In the genomic region with DNA sequence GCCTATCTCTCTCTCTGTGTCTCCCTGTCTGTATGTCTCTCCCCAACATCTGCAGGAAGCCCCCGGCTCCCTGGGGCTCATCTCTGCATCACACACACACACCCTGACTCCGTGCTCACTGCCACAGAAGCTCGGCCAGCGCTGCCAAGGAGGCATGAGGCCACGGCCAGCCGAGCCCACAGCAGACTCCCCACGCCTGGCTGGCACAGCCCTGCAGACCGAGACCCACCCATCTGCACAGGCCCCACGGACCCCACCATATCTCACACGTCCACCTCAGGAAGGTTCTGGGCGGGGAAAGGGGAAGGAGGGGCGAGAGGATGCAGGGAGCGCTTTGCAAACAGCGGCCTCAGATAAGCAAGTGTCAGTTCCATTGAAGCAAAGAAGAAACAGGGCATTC, we compare ENCODE assay signal across 1 cellular context.
TF ChIP-seq lines count a peak whose summit lies in the region.

No MANE protein-coding gene starts in this region.

TF ChIP-seq in HepG2, 621 proteins besides CTCF, POLR2A, EP300 and RAD21 (continues in another document):
- TF ChIP-seq ARHGAP35 (CRISPR knock-in tag; IDR thresholded peaks at IDR 0.05; ENCODE audit: borderline replicate concordance), result no peak
- no peak for TF ChIP-seq CREB1 (IDR thresholded peaks at IDR 0.05)
- no peak for TF ChIP-seq CREB1 (CRISPR knock-in tag; IDR thresholded peaks at IDR 0.05)
- no peak for TF ChIP-seq SALL1 (CRISPR knock-in tag; IDR thresholded peaks at IDR 0.05)
- no peak for TF ChIP-seq HOXA5 (CRISPR knock-in tag; IDR thresholded peaks at IDR 0.05)
- TF ChIP-seq, protein P1, sequence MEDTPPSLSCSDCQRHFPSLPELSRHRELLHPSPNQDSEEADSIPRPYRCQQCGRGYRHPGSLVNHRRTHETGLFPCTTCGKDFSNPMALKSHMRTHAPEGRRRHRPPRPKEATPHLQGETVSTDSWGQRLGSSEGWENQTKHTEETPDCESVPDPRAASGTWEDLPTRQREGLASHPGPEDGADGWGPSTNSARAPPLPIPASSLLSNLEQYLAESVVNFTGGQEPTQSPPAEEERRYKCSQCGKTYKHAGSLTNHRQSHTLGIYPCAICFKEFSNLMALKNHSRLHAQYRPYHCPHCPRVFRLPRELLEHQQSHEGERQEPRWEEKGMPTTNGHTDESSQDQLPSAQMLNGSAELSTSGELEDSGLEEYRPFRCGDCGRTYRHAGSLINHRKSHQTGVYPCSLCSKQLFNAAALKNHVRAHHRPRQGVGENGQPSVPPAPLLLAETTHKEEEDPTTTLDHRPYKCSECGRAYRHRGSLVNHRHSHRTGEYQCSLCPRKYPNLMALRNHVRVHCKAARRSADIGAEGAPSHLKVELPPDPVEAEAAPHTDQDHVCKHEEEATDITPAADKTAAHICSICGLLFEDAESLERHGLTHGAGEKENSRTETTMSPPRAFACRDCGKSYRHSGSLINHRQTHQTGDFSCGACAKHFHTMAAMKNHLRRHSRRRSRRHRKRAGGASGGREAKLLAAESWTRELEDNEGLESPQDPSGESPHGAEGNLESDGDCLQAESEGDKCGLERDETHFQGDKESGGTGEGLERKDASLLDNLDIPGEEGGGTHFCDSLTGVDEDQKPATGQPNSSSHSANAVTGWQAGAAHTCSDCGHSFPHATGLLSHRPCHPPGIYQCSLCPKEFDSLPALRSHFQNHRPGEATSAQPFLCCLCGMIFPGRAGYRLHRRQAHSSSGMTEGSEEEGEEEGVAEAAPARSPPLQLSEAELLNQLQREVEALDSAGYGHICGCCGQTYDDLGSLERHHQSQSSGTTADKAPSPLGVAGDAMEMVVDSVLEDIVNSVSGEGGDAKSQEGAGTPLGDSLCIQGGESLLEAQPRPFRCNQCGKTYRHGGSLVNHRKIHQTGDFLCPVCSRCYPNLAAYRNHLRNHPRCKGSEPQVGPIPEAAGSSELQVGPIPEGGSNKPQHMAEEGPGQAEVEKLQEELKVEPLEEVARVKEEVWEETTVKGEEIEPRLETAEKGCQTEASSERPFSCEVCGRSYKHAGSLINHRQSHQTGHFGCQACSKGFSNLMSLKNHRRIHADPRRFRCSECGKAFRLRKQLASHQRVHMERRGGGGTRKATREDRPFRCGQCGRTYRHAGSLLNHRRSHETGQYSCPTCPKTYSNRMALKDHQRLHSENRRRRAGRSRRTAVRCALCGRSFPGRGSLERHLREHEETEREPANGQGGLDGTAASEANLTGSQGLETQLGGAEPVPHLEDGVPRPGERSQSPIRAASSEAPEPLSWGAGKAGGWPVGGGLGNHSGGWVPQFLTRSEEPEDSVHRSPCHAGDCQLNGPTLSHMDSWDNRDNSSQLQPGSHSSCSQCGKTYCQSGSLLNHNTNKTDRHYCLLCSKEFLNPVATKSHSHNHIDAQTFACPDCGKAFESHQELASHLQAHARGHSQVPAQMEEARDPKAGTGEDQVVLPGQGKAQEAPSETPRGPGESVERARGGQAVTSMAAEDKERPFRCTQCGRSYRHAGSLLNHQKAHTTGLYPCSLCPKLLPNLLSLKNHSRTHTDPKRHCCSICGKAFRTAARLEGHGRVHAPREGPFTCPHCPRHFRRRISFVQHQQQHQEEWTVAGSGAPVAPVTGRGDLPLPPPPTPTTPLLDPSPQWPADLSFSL (CRISPR knock-in tag; IDR thresholded peaks at IDR 0.05), result no peak
- no peak for TF ChIP-seq ZNF564 (CRISPR knock-in tag; IDR thresholded peaks at IDR 0.05)
- TF ChIP-seq, protein P2, sequence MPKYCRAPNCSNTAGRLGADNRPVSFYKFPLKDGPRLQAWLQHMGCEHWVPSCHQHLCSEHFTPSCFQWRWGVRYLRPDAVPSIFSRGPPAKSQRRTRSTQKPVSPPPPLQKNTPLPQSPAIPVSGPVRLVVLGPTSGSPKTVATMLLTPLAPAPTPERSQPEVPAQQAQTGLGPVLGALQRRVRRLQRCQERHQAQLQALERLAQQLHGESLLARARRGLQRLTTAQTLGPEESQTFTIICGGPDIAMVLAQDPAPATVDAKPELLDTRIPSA (CRISPR knock-in tag; IDR thresholded peaks at IDR 0.05; ENCODE audit: borderline replicate concordance), result no peak
- no peak for TF ChIP-seq KLF6 (CRISPR knock-in tag; IDR thresholded peaks at IDR 0.05)
- TF ChIP-seq SCMH1 (CRISPR knock-in tag; IDR thresholded peaks at IDR 0.05; ENCODE audit: borderline replicate concordance), result no peak
- no peak for TF ChIP-seq FIP1L1 (IDR thresholded peaks at IDR 0.05; ENCODE audit: borderline replicate concordance, insufficient read depth, low read depth, low read length)
- TF ChIP-seq ZNF510 (CRISPR knock-in tag; IDR thresholded peaks at IDR 0.05; ENCODE audit: low read depth), result no peak
- TF ChIP-seq ELF4 (CRISPR knock-in tag; IDR thresholded peaks at IDR 0.05; ENCODE audit: borderline replicate concordance), result no peak
- TF ChIP-seq, protein P3, sequence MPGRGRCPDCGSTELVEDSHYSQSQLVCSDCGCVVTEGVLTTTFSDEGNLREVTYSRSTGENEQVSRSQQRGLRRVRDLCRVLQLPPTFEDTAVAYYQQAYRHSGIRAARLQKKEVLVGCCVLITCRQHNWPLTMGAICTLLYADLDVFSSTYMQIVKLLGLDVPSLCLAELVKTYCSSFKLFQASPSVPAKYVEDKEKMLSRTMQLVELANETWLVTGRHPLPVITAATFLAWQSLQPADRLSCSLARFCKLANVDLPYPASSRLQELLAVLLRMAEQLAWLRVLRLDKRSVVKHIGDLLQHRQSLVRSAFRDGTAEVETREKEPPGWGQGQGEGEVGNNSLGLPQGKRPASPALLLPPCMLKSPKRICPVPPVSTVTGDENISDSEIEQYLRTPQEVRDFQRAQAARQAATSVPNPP (CRISPR knock-in tag; IDR thresholded peaks at IDR 0.05), result no peak
- TF ChIP-seq ZNF678 (CRISPR knock-in tag; IDR thresholded peaks at IDR 0.05), result no peak
- TF ChIP-seq ZNF605 (CRISPR knock-in tag; IDR thresholded peaks at IDR 0.05), result no peak
- TF ChIP-seq ZNF382 (CRISPR knock-in tag; IDR thresholded peaks at IDR 0.05; ENCODE audit: borderline replicate concordance), result no peak
- TF ChIP-seq ZKSCAN8 (CRISPR knock-in tag; IDR thresholded peaks at IDR 0.05; ENCODE audit: borderline replicate concordance), result no peak
- TF ChIP-seq ZNF775 (CRISPR knock-in tag; IDR thresholded peaks at IDR 0.05; ENCODE audit: borderline replicate concordance), result no peak
- no peak for TF ChIP-seq FLYWCH1 (CRISPR knock-in tag; IDR thresholded peaks at IDR 0.05)
- TF ChIP-seq, protein P4, sequence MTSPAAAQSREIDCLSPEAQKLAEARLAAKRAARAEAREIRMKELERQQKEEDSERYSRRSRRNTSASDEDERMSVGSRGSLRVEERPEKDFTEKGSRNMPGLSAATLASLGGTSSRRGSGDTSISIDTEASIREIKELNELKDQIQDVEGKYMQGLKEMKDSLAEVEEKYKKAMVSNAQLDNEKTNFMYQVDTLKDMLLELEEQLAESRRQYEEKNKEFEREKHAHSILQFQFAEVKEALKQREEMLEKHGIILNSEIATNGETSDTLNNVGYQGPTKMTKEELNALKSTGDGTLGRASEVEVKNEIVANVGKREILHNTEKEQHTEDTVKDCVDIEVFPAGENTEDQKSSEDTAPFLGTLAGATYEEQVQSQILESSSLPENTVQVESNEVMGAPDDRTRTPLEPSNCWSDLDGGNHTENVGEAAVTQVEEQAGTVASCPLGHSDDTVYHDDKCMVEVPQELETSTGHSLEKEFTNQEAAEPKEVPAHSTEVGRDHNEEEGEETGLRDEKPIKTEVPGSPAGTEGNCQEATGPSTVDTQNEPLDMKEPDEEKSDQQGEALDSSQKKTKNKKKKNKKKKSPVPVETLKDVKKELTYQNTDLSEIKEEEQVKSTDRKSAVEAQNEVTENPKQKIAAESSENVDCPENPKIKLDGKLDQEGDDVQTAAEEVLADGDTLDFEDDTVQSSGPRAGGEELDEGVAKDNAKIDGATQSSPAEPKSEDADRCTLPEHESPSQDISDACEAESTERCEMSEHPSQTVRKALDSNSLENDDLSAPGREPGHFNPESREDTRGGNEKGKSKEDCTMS (CRISPR knock-in tag; conservative IDR thresholded peaks at IDR 0.05), result no peak
- no peak for TF ChIP-seq ZSCAN29 (CRISPR knock-in tag; conservative IDR thresholded peaks at IDR 0.05)
- no peak for TF ChIP-seq ZNF296 (CRISPR knock-in tag; conservative IDR thresholded peaks at IDR 0.05)
- no peak for TF ChIP-seq NFKB2 (CRISPR knock-in tag; IDR thresholded peaks at IDR 0.05; ENCODE audit: borderline replicate concordance)
- no peak for TF ChIP-seq KDM6A (CRISPR knock-in tag; IDR thresholded peaks at IDR 0.05; ENCODE audit: low read depth)
- TF ChIP-seq NFE2L2 (IDR thresholded peaks at IDR 0.05; ENCODE audit: low read length), result no peak
- TF ChIP-seq ZNF572 (CRISPR knock-in tag; IDR thresholded peaks at IDR 0.05), result peak; percentile 27; the same call in 1 of the 2 replicates
- TF ChIP-seq MED13 (CRISPR knock-in tag; IDR thresholded peaks at IDR 0.05), result no peak
- TF ChIP-seq, protein P5, sequence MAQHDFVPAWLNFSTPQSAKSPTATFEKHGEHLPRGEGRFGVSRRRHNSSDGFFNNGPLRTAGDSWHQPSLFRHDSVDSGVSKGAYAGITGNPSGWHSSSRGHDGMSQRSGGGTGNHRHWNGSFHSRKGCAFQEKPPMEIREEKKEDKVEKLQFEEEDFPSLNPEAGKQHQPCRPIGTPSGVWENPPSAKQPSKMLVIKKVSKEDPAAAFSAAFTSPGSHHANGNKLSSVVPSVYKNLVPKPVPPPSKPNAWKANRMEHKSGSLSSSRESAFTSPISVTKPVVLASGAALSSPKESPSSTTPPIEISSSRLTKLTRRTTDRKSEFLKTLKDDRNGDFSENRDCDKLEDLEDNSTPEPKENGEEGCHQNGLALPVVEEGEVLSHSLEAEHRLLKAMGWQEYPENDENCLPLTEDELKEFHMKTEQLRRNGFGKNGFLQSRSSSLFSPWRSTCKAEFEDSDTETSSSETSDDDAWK (CRISPR knock-in tag; IDR thresholded peaks at IDR 0.05), result no peak
- no peak for TF ChIP-seq ADNP (CRISPR knock-in tag; IDR thresholded peaks at IDR 0.05)
- no peak for TF ChIP-seq ZFP1 (CRISPR knock-in tag; IDR thresholded peaks at IDR 0.05)
- TF ChIP-seq, protein P6, sequence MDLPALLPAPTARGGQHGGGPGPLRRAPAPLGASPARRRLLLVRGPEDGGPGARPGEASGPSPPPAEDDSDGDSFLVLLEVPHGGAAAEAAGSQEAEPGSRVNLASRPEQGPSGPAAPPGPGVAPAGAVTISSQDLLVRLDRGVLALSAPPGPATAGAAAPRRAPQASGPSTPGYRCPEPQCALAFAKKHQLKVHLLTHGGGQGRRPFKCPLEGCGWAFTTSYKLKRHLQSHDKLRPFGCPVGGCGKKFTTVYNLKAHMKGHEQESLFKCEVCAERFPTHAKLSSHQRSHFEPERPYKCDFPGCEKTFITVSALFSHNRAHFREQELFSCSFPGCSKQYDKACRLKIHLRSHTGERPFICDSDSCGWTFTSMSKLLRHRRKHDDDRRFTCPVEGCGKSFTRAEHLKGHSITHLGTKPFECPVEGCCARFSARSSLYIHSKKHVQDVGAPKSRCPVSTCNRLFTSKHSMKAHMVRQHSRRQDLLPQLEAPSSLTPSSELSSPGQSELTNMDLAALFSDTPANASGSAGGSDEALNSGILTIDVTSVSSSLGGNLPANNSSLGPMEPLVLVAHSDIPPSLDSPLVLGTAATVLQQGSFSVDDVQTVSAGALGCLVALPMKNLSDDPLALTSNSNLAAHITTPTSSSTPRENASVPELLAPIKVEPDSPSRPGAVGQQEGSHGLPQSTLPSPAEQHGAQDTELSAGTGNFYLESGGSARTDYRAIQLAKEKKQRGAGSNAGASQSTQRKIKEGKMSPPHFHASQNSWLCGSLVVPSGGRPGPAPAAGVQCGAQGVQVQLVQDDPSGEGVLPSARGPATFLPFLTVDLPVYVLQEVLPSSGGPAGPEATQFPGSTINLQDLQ (CRISPR knock-in tag; IDR thresholded peaks at IDR 0.05), result no peak
- TF ChIP-seq, protein P7, sequence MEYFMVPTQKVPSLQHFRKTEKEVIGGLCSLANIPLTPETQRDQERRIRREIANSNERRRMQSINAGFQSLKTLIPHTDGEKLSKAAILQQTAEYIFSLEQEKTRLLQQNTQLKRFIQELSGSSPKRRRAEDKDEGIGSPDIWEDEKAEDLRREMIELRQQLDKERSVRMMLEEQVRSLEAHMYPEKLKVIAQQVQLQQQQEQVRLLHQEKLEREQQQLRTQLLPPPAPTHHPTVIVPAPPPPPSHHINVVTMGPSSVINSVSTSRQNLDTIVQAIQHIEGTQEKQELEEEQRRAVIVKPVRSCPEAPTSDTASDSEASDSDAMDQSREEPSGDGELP (IDR thresholded peaks at IDR 0.05; ENCODE audit: borderline replicate concordance, low read depth), result no peak
- no peak for TF ChIP-seq SMAD1 (CRISPR knock-in tag; IDR thresholded peaks at IDR 0.05; ENCODE audit: borderline replicate concordance, low read depth)
- no peak for TF ChIP-seq SMAD3 (CRISPR knock-in tag; IDR thresholded peaks at IDR 0.05)
- TF ChIP-seq AKAP8 (CRISPR knock-in tag; IDR thresholded peaks at IDR 0.05), result 0 out of 2 replicates have a peak, but pooled peaks have one; percentile 71
- TF ChIP-seq SIN3A (IDR thresholded peaks at IDR 0.05; ENCODE audit: borderline replicate concordance, low read depth, low read length), result no peak
- no peak for TF ChIP-seq ZNF670 (CRISPR knock-in tag; IDR thresholded peaks at IDR 0.05; ENCODE audit: borderline replicate concordance)
- no peak for TF ChIP-seq SMC3 (IDR thresholded peaks at IDR 0.05; ENCODE audit: low read length)
- TF ChIP-seq, protein P8, sequence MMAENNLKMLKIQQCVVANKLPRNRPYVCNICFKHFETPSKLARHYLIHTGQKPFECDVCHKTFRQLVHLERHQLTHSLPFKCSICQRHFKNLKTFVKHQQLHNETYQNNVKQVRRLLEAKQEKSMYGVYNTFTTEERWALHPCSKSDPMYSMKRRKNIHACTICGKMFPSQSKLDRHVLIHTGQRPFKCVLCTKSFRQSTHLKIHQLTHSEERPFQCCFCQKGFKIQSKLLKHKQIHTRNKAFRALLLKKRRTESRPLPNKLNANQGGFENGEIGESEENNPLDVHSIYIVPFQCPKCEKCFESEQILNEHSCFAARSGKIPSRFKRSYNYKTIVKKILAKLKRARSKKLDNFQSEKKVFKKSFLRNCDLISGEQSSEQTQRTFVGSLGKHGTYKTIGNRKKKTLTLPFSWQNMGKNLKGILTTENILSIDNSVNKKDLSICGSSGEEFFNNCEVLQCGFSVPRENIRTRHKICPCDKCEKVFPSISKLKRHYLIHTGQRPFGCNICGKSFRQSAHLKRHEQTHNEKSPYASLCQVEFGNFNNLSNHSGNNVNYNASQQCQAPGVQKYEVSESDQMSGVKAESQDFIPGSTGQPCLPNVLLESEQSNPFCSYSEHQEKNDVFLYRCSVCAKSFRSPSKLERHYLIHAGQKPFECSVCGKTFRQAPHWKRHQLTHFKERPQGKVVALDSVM (CRISPR knock-in tag; IDR thresholded peaks at IDR 0.05), result no peak
- no peak for TF ChIP-seq ZNF33B (CRISPR knock-in tag; IDR thresholded peaks at IDR 0.05)
- TF ChIP-seq SNAPC2 (CRISPR knock-in tag; IDR thresholded peaks at IDR 0.05), result no peak
- peak; percentile 99 for TF ChIP-seq PTBP1 (IDR thresholded peaks at IDR 0.05; ENCODE audit: low read depth, low read length, poor library complexity, severe bottlenecking)
- TF ChIP-seq, protein P9, sequence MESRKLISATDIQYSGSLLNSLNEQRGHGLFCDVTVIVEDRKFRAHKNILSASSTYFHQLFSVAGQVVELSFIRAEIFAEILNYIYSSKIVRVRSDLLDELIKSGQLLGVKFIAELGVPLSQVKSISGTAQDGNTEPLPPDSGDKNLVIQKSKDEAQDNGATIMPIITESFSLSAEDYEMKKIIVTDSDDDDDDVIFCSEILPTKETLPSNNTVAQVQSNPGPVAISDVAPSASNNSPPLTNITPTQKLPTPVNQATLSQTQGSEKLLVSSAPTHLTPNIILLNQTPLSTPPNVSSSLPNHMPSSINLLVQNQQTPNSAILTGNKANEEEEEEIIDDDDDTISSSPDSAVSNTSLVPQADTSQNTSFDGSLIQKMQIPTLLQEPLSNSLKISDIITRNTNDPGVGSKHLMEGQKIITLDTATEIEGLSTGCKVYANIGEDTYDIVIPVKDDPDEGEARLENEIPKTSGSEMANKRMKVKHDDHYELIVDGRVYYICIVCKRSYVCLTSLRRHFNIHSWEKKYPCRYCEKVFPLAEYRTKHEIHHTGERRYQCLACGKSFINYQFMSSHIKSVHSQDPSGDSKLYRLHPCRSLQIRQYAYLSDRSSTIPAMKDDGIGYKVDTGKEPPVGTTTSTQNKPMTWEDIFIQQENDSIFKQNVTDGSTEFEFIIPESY (CRISPR knock-in tag; IDR thresholded peaks at IDR 0.05), result peak; percentile 65
- no peak for TF ChIP-seq ATF7-NPFF (CRISPR knock-in tag; IDR thresholded peaks at IDR 0.05; ENCODE audit: low read depth)
